34 cellular contexts compared by ENCODE assay signal in genomic region chrX:26050099-26050498, GRCh38.
"Had no signal": no experiment of that assay in that cellular context is flagged by ENCODE, and none has a peak within 500 bp of the region (broad histone marks: within the 10 kb centered on the region; RNA-seq: fewer than 3 reads in every experiment).

No MANE protein-coding gene starts in this region.

- H3K9me3 ChIP-seq: adrenal gland had no signal

- FAIRE-seq: RCC 7860 had no signal

- H3K4me3 ChIP-seq: adrenal gland, PC-9 had no signal

- H3K9ac ChIP-seq: KMS-11 had no signal

- DNase-seq: activated B cell treated with CpG ODN at 0.5 μM for 24 hours; activated CD4-positive, alpha-beta memory T cell treated with anti-CD3 and anti-CD28 coated beads for 36 hours; activated CD4-positive, alpha-beta T cell treated with anti-CD3 and anti-CD28 coated beads for 4 hours; activated CD4-positive, alpha-beta T cell treated with anti-CD3 and anti-CD28 coated beads, Interleukin-2, amount 50 U/mL, for 1 hour; activated CD4-positive, CD25-positive, alpha-beta regulatory T cell treated with anti-CD3 and anti-CD28 coated beads, Interleukin-2, amount 50 U/mL, for 72 hours; activated CD8-positive, alpha-beta memory T cell treated with anti-CD3 and anti-CD28 coated beads, Interleukin-2, amount 50 U/mL, for 4 hours; activated gamma-delta T cell treated with Interleukin-2 at 50 U/mL for 16 hours; activated naive CD4-positive, alpha-beta T cell treated with anti-CD3 and anti-CD28 coated beads for 36 hours; activated T-cell treated with anti-CD3 and anti-CD28 coated beads for 4 hours; activated T-cell treated with anti-CD3 and anti-CD28 coated beads, Interleukin-2, amount 50 U/mL, for 4 hours; adrenal gland; NCI-H1092 treated with DMSO at 0.1 percent for 48 hours; NCI-H1417 treated with DMSO at 0.1 percent for 48 hours; NCI-H1694 treated with DMSO at 0.1 percent for 48 hours; NCI-H2029 treated with DMSO at 0.1 percent for 48 hours; NCI-H2107; NCI-H2171; NCI-H510A; NCI-H526; NCI-H748 treated with DMSO at 0.1 percent for 48 hours; NK-92 treated with Interleukin-12 subunit alpha and Interleukin-12 subunit beta, amount 100 ng/mL, for 24 hours; PC-9; Right ventricle myocardium superior; SW 1271; T-helper 1 cell; T-helper 2 cell; T-helper 9 cell had no signal

- H3K4me1 Mint-ChIP-seq: activated B cell treated with CpG ODN at 0.5 μM for 24 hours, brain had no signal

- H3K36me3 ChIP-seq: adrenal gland had no signal

- H3K4me1 ChIP-seq: adrenal gland had no signal

- H3K27ac ChIP-seq: adrenal gland, KMS-11, PC-9, RWPE1, VCaP had no signal

- ATAC-seq: activated naive CD4-positive, alpha-beta T cell treated with anti-CD3 and anti-CD28 coated beads, Interleukin-2, amount 50 U/mL, for 72 hours; activated T-cell treated with anti-CD3 and anti-CD28 coated beads, Interleukin-2, amount 50 U/mL, for 4 hours had no signal

- H3K4me3 Mint-ChIP-seq: activated B cell treated with CpG ODN at 0.5 μM for 24 hours; activated CD4-positive, alpha-beta memory T cell treated with anti-CD3 and anti-CD28 coated beads for 36 hours; activated naive CD4-positive, alpha-beta T cell treated with anti-CD3 and anti-CD28 coated beads for 36 hours; activated T-cell treated with anti-CD3 and anti-CD28 coated beads, Interleukin-2, amount 50 U/mL, for 4 hours; activated T-helper 1 cell treated with anti-CD3 and anti-CD28 coated beads, Interleukin-12 subunit alpha, Interleukin-12 subunit beta, Interleukin-2, Interleukin-4 antibody, amounts not matched to agents 30 ng/mL and 10 ng/mL and 1 ng/mL, durations not matched to agents 14 hours and 24 hours and 36 hours; brain had no signal

- H3K36me3 Mint-ChIP-seq: activated CD4-positive, alpha-beta memory T cell treated with anti-CD3 and anti-CD28 coated beads for 36 hours; activated naive CD4-positive, alpha-beta T cell treated with anti-CD3 and anti-CD28 coated beads, Interleukin-2, amount 50 U/mL, for 72 hours; brain had no signal

- H3K27me3 ChIP-seq: adrenal gland had no signal

- H3K4me2 ChIP-seq: KMS-11, PC-9 had no signal

- H3K27ac Mint-ChIP-seq: activated B cell treated with CpG ODN at 0.5 μM for 24 hours; activated CD4-positive, alpha-beta memory T cell treated with anti-CD3 and anti-CD28 coated beads for 36 hours; activated naive CD4-positive, alpha-beta T cell treated with anti-CD3 and anti-CD28 coated beads for 36 hours; activated naive CD4-positive, alpha-beta T cell treated with anti-CD3 and anti-CD28 coated beads, Interleukin-2, amount 50 U/mL, for 72 hours; activated T-helper 1 cell treated with anti-CD3 and anti-CD28 coated beads, Interleukin-12 subunit alpha, Interleukin-12 subunit beta, Interleukin-2, Interleukin-4 antibody, amounts not matched to agents 30 ng/mL and 10 ng/mL and 1 ng/mL, durations not matched to agents 14 hours and 24 hours and 36 hours; brain had no signal

- H3K9me3 Mint-ChIP-seq: activated naive CD4-positive, alpha-beta T cell treated with anti-CD3 and anti-CD28 coated beads, Interleukin-2, amount 50 U/mL, for 72 hours had no signal

- H3K27me3 Mint-ChIP-seq: activated B cell treated with CpG ODN at 0.5 μM for 24 hours; activated CD4-positive, alpha-beta memory T cell treated with anti-CD3 and anti-CD28 coated beads for 36 hours; brain had no signal

- H2AFZ ChIP-seq: PC-9 had no signal
